ENCODE assay signal across 8 cellular contexts in genomic region chr5:171977244-171977932, GRCh38. TPM values are rescaled to one million over a fixed set of nuclear protein-coding genes. Genes with fewer than 3 reads are reported as not detected.
DNase-seq lines count a peak whose midpoint lies in the region; ATAC-seq, FAIRE-seq and TF ChIP-seq lines count a peak whose summit lies in the region.
"Not testable (repeated sequence)": the region's sequence is repeated elsewhere in the genome, so short reads cannot be mapped to it uniquely, and the experiment has no call there.

No MANE protein-coding gene starts in this region.

- not testable (repeated sequence) for H3K4me3 Mint-ChIP-seq in activated naive CD4-positive, alpha-beta T cell treated with anti-CD3 and anti-CD28 coated beads for 36 hours; dendritic cell treated with granulocyte-macrophage colony-stimulating factor and Interleukin-4, amounts not matched to agents 40 ng/mL and 50 ng/mL, for 4 days
- H3K4me3 Mint-ChIP-seq in natural killer cell, result peak overlapping the region; percentile 62
- H3K4me3 Mint-ChIP-seq in stimulated activated naive CD8-positive, alpha-beta T cell treated with anti-CD3 and anti-CD28 coated beads, Interleukin-15, amount 100 ng/mL, for 72 hours, result peak overlapping the region; percentile 20 to 64

- POLR2A ChIA-PET in OCI-LY7 (lab: Charles Lee), result interaction anchor here (0.7 to 1.6 kb wide), 3 partner anchors 15 to 131 kb away, joined by 3 to 8 read pairs (median 4); partner anchors contain the start of gene FBXW11

- peaks cover 59% of the 10 kb centered on the region for H3K4me1 Mint-ChIP-seq in activated naive CD4-positive, alpha-beta T cell treated with anti-CD3 and anti-CD28 coated beads for 36 hours (ENCODE audit: low read depth)
- H3K4me1 Mint-ChIP-seq in dendritic cell treated with granulocyte-macrophage colony-stimulating factor and Interleukin-4, amounts not matched to agents 40 ng/mL and 50 ng/mL, for 4 days (ENCODE audit: low read depth), result peaks cover 50% of the 10 kb centered on the region
- H3K4me1 Mint-ChIP-seq in natural killer cell, result peaks cover 56 to 59% of the 10 kb centered on the region in 2 donors
- peaks cover 64% of the 10 kb centered on the region for H3K4me1 Mint-ChIP-seq in stimulated activated naive CD8-positive, alpha-beta T cell treated with anti-CD3 and anti-CD28 coated beads, Interleukin-15, amount 100 ng/mL, for 72 hours

- H3K27ac ChIP-seq in BLaER1 treated with 17β-estradiol and CSF1 and Interleukin-3, amounts not matched to agents 10 nM and 100 nM, result not testable (repeated sequence)
- H3K27ac ChIP-seq in OCI-LY7 (ENCODE audit: low read depth, low read length, poor library complexity, severe bottlenecking), result peak overlapping the region; percentile 80

- peaks cover 83% of the 10 kb centered on the region for H3K79me2 ChIP-seq in OCI-LY7 (ENCODE audit: insufficient read depth, low read depth, low read length)

- peak; percentile 46 for FAIRE-seq in GM18507 (lab: Jason Lieb, UNC)

- not testable (repeated sequence) for H2AFZ ChIP-seq in OCI-LY7 (ENCODE audit: low read length)

- peaks cover 32 to 89% (median 58%) of the 10 kb centered on the region in 11 experiments; a peak in 20 of 22 replicates for H4K20me1 ChIP-seq in BLaER1 treated with 17β-estradiol and CSF1 and Interleukin-3, amounts not matched to agents 10 nM and 100 nM
- H4K20me1 ChIP-seq in OCI-LY7 (ENCODE audit: insufficient read depth, low read length), result not testable (repeated sequence)

- not testable (repeated sequence) for H3K4me3 ChIP-seq in BLaER1 treated with 17β-estradiol and CSF1 and Interleukin-3, amounts not matched to agents 10 nM and 100 nM
- peak overlapping the region; percentile 56 for H3K4me3 ChIP-seq in OCI-LY7 (ENCODE audit: low read depth, low read length, poor library complexity, severe bottlenecking)

- BruUV-seq in OCI-LY7 (replicated peaks; lab: Mats Ljungman, UMichigan), result not testable (repeated sequence)

- not testable (repeated sequence) for DNase-seq in GM18507 (ENCODE audit: extremely low spot score, insufficient read length, low read depth); OCI-LY7 (ENCODE audit: low spot score); natural killer cell; stimulated activated naive CD8-positive, alpha-beta T cell treated with anti-CD3 and anti-CD28 coated beads, Interleukin-15, amount 100 ng/mL, for 72 hours
- peak; percentile 13 for DNase-seq in activated naive CD4-positive, alpha-beta T cell treated with anti-CD3 and anti-CD28 coated beads for 36 hours

- peaks cover 20 to 80% (median 57%) of the 10 kb centered on the region in 11 experiments for H3K36me3 ChIP-seq in BLaER1 treated with 17β-estradiol and CSF1 and Interleukin-3, amounts not matched to agents 10 nM and 100 nM
- peaks cover 32% of the 10 kb centered on the region for H3K36me3 ChIP-seq in OCI-LY7 (ENCODE audit: insufficient read depth, low read length)

- peaks cover 23% of the 10 kb centered on the region for H3K9me3 Mint-ChIP-seq in activated naive CD4-positive, alpha-beta T cell treated with anti-CD3 and anti-CD28 coated beads for 36 hours
- not testable (repeated sequence) for H3K9me3 Mint-ChIP-seq in dendritic cell treated with granulocyte-macrophage colony-stimulating factor and Interleukin-4, amounts not matched to agents 40 ng/mL and 50 ng/mL, for 4 days; natural killer cell
- peaks cover 21 to 22% of the 10 kb centered on the region in 2 donors for H3K9me3 Mint-ChIP-seq in stimulated activated naive CD8-positive, alpha-beta T cell treated with anti-CD3 and anti-CD28 coated beads, Interleukin-15, amount 100 ng/mL, for 72 hours

- H3K27me3 Mint-ChIP-seq in activated naive CD4-positive, alpha-beta T cell treated with anti-CD3 and anti-CD28 coated beads for 36 hours (ENCODE audit: low read depth); dendritic cell treated with granulocyte-macrophage colony-stimulating factor and Interleukin-4, amounts not matched to agents 40 ng/mL and 50 ng/mL, for 4 days; natural killer cell (ENCODE audit: low read depth in 2 of 2); stimulated activated naive CD8-positive, alpha-beta T cell treated with anti-CD3 and anti-CD28 coated beads, Interleukin-15, amount 100 ng/mL, for 72 hours: not testable (repeated sequence)

- not testable (repeated sequence) for H3K27me3 ChIP-seq in BLaER1 treated with 17β-estradiol and CSF1 and Interleukin-3, amounts not matched to agents 10 nM and 100 nM

- H3K9ac ChIP-seq in BLaER1 treated with 17β-estradiol and CSF1 and Interleukin-3, amounts not matched to agents 10 nM and 100 nM, result not testable (repeated sequence)

- peaks cover 30% of the 10 kb centered on the region for H3K36me3 Mint-ChIP-seq in activated naive CD4-positive, alpha-beta T cell treated with anti-CD3 and anti-CD28 coated beads for 36 hours (ENCODE audit: low read depth)
- not testable (repeated sequence) for H3K36me3 Mint-ChIP-seq in dendritic cell treated with granulocyte-macrophage colony-stimulating factor and Interleukin-4, amounts not matched to agents 40 ng/mL and 50 ng/mL, for 4 days (ENCODE audit: low read depth); natural killer cell

- TF ChIP-seq CTCF in OCI-LY7 (conservative IDR thresholded peaks at IDR 0.05; ENCODE audit: low read length); natural killer cell (IDR thresholded peaks at IDR 0.05): not testable (repeated sequence)

- H3K27ac Mint-ChIP-seq in activated naive CD4-positive, alpha-beta T cell treated with anti-CD3 and anti-CD28 coated beads for 36 hours, result peak overlapping the region; percentile 72
- H3K27ac Mint-ChIP-seq in dendritic cell treated with granulocyte-macrophage colony-stimulating factor and Interleukin-4, amounts not matched to agents 40 ng/mL and 50 ng/mL, for 4 days, result peak overlapping the region; percentile 60
- peak overlapping the region; percentile 50 to 81 for H3K27ac Mint-ChIP-seq in natural killer cell
- peak overlapping the region; percentile 31 to 59 for H3K27ac Mint-ChIP-seq in stimulated activated naive CD8-positive, alpha-beta T cell treated with anti-CD3 and anti-CD28 coated beads, Interleukin-15, amount 100 ng/mL, for 72 hours

- intact Hi-C loops in OCI-LY7 (cut with micrococcal nuclease; ENCODE audit: unreplicated experiment); activated naive CD4-positive, alpha-beta T cell treated with anti-CD3 and anti-CD28 coated beads for 36 hours (cut with micrococcal nuclease); dendritic cell treated with granulocyte-macrophage colony-stimulating factor and Interleukin-4, amounts not matched to agents 40 ng/mL and 50 ng/mL, for 4 days (cut with micrococcal nuclease); natural killer cell (cut with micrococcal nuclease): not testable (repeated sequence)

- peaks cover 36 to 65% (median 61%) of the 10 kb centered on the region in 11 experiments for H3K9me3 ChIP-seq in BLaER1 treated with 17β-estradiol and CSF1 and Interleukin-3, amounts not matched to agents 10 nM and 100 nM (replicated peaks in 1 of 11)
- peaks cover 30% of the 10 kb centered on the region for H3K9me3 ChIP-seq in OCI-LY7 (ENCODE audit: low read length)

- not testable (repeated sequence) for H3K9me2 ChIP-seq in OCI-LY7 (ENCODE audit: insufficient read depth, low read length)

- ATAC-seq in HG02852 (IDR thresholded peaks at IDR 0.05; ENCODE audit: unreplicated experiment) (peak; percentile 25), natural killer cell (peak in 1 of 3 donors; percentile 22)
- ATAC-seq in stimulated activated naive CD8-positive, alpha-beta T cell treated with anti-CD3 and anti-CD28 coated beads, Interleukin-15, amount 100 ng/mL, for 72 hours, result peak; percentile 9

- H3K4me2 ChIP-seq in BLaER1 treated with 17β-estradiol and CSF1 and Interleukin-3, amounts not matched to agents 10 nM and 100 nM, result peak overlapping the region; percentile 5 to 77 (median 63); a peak in 17 of 22 replicates
- H3K4me2 ChIP-seq in OCI-LY7 (ENCODE audit: low read length), result peak overlapping the region; percentile 77

- peaks cover 17 to 59% (median 22%) of the 10 kb centered on the region in 10 experiments for H3K4me1 ChIP-seq in BLaER1 treated with 17β-estradiol and CSF1 and Interleukin-3, amounts not matched to agents 10 nM and 100 nM
- peaks cover 25% of the 10 kb centered on the region for H3K4me1 ChIP-seq in OCI-LY7 (ENCODE audit: insufficient read depth, low read length, poor library complexity, severe bottlenecking)

- CTCF ChIA-PET in OCI-LY7 (lab: Charles Lee; ENCODE audit: unreplicated experiment), result not testable (repeated sequence)
- CTCF ChIA-PET in activated naive CD4-positive, alpha-beta T cell treated with anti-CD3 and anti-CD28 coated beads for 36 hours (lab: Charles Lee), result interaction anchor here (0.6 to 1.8 kb wide), 3 partner anchors 9 to 70 kb away, joined by 3 to 4 read pairs (median 4); partner anchors contain the start of gene FBXW11

RNA-seq across cellular contexts. Expression of gene FBXW11, which starts 29.1 kb away (rescaled TPM):
- 33.0 and 40.9 TPM in 2 replicates for total RNA-seq in OCI-LY7 (2014; rRNA removed; shearing (Covaris generic))
- 46.6 and 51.5 TPM in 2 replicates for total RNA-seq in OCI-LY7 (2022)
- total RNA-seq in activated naive CD4-positive, alpha-beta T cell treated with anti-CD3 and anti-CD28 coated beads for 36 hours, result 10 to 100 TPM; 32.8 to 35.5 TPM
- total RNA-seq in natural killer cell, result 10 to 100 TPM; 26.7 to 40.3 (median 39.5) TPM
